Comparison of ENCODE assay signal across 13 cellular contexts in the genomic region with DNA sequence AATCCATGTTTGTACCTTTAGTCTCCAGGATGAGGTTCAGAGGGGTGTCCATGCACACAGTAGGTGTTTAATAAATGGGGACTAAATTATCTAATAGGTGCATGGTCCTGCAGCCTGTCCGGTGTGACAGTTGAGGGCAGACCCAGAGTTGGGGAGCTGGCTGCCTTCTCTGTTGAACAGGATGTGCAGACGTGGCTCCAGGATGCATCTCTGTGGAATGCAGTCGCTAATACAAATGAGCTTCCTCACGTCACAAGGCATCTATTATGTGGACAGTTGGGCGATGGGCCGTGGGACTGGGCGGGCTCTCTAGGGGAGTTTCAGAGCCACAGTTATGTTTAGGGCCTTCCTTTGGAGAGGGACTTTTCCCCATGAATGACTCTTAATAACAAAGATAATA.
DNase-seq lines count a peak whose midpoint lies in the region; TF ChIP-seq lines count a peak whose summit lies in the region.
"Had no signal": no experiment of that assay in that cellular context is flagged by ENCODE, and none has a peak within 500 bp of the region (broad histone marks: within the 10 kb centered on the region; RNA-seq: fewer than 3 reads in every experiment).

No MANE protein-coding gene starts in this region.

- CTCF ChIA-PET in activated naive CD4-positive, alpha-beta T cell treated with anti-CD3 and anti-CD28 coated beads, Interleukin-2, amount 10 ng/mL, durations not matched to agents 7 days and 5 days (lab: Charles Lee) = no interaction called here

- no peaks in the 10 kb centered on the region for H3K27me3 ChIP-seq in vagina
- H3K27me3 ChIP-seq: heart left ventricle, neutrophil had no signal

- H3K4me3 Mint-ChIP-seq in endothelial cell (ENCODE audit: unreplicated experiment) (no peak overlapping the region), mesothelial cell of epicardium (no peak overlapping the region)
- H3K4me3 Mint-ChIP-seq in activated naive CD4-positive, alpha-beta T cell treated with anti-CD3 and anti-CD28 coated beads, Interleukin-2, amount 10 ng/mL, durations not matched to agents 7 days and 5 days = no peak overlapping the region

- TF ChIP-seq POLR2A in vagina (IDR thresholded peaks at IDR 0.05) = no peak

- H3K4me3 ChIP-seq in AG10803 (ENCODE audit: low read length) (no peak overlapping the region), vagina (no peak overlapping the region), foreskin fibroblast (ENCODE audit: low read depth in 1 of 2, low read length in 2 of 2) (no peak overlapping the region)
- H3K4me3 ChIP-seq: heart left ventricle, PC-9 had no signal

- no peaks in the 10 kb centered on the region for H3K9me3 Mint-ChIP-seq in endothelial cell (ENCODE audit: unreplicated experiment)
- H3K9me3 Mint-ChIP-seq in mesothelial cell of epicardium = no peaks in the 10 kb centered on the region
- H3K9me3 Mint-ChIP-seq in activated naive CD4-positive, alpha-beta T cell treated with anti-CD3 and anti-CD28 coated beads, Interleukin-2, amount 10 ng/mL, durations not matched to agents 7 days and 5 days = peaks cover 7% of the 10 kb centered on the region

- H3K4me1 ChIP-seq in vagina = peaks cover 32% of the 10 kb centered on the region

- H3K36me3 Mint-ChIP-seq in endothelial cell (ENCODE audit: low read depth, unreplicated experiment) (peaks cover 15% of the 10 kb centered on the region), mesothelial cell of epicardium (peaks cover 5% of the 10 kb centered on the region)
- peaks cover 3% of the 10 kb centered on the region for H3K36me3 Mint-ChIP-seq in activated naive CD4-positive, alpha-beta T cell treated with anti-CD3 and anti-CD28 coated beads, Interleukin-2, amount 10 ng/mL, durations not matched to agents 7 days and 5 days

- H3K27me3 Mint-ChIP-seq in endothelial cell (ENCODE audit: unreplicated experiment) (peaks cover 5% of the 10 kb centered on the region), mesothelial cell of epicardium (ENCODE audit: low read depth) (no peaks in the 10 kb centered on the region)
- no peaks in the 10 kb centered on the region for H3K27me3 Mint-ChIP-seq in activated naive CD4-positive, alpha-beta T cell treated with anti-CD3 and anti-CD28 coated beads, Interleukin-2, amount 10 ng/mL, durations not matched to agents 7 days and 5 days

- H3K27ac Mint-ChIP-seq in endothelial cell (ENCODE audit: unreplicated experiment) (peak overlapping the region; percentile 74), mesothelial cell of epicardium (peak overlapping the region; percentile 92)
- H3K27ac Mint-ChIP-seq in activated naive CD4-positive, alpha-beta T cell treated with anti-CD3 and anti-CD28 coated beads, Interleukin-2, amount 10 ng/mL, durations not matched to agents 7 days and 5 days = no peak overlapping the region

- no peak overlapping the region for H3K27ac ChIP-seq in vagina
- H3K27ac ChIP-seq: neutrophil, PC-9 had no signal

- no peaks in the 10 kb centered on the region for H3K9me3 ChIP-seq in vagina
- H3K9me3 ChIP-seq: heart left ventricle, neutrophil had no signal

- intact Hi-C loops in vagina (cut with DNase I) = no loop called here

- H3K36me3 ChIP-seq in vagina = no peaks in the 10 kb centered on the region
- H3K36me3 ChIP-seq: heart left ventricle, neutrophil had no signal

- H3K4me1 Mint-ChIP-seq in endothelial cell (ENCODE audit: unreplicated experiment) (peaks cover 7% of the 10 kb centered on the region), mesothelial cell of epicardium (peaks cover 35% of the 10 kb centered on the region)
- no peaks in the 10 kb centered on the region for H3K4me1 Mint-ChIP-seq in activated naive CD4-positive, alpha-beta T cell treated with anti-CD3 and anti-CD28 coated beads, Interleukin-2, amount 10 ng/mL, durations not matched to agents 7 days and 5 days

- DNase-seq in AG10803 (ENCODE audit: low read depth) (peak; percentile 75), NCI-H2227 (lab: John Stamatoyannopoulos, UW; ENCODE audit: unreplicated experiment) (peak; percentile 68), endothelial cell (ENCODE audit: low spot score) (peak; percentile 30), mesothelial cell of epicardium (ENCODE audit: low spot score in 2 of 2, unreplicated experiment in 2 of 2) (no peak), vagina (ENCODE audit: extremely low spot score in 2 of 2) (no peak), NCI-H187 (lab: John Stamatoyannopoulos, UW) (no peak), foreskin fibroblast (no peak)
- no peak for DNase-seq in activated naive CD4-positive, alpha-beta T cell treated with anti-CD3 and anti-CD28 coated beads, Interleukin-2, amount 10 ng/mL, durations not matched to agents 7 days and 5 days
- DNase-seq: AML-193, heart left ventricle, NCI-H1417, PC-9 had no signal

- no peak for TF ChIP-seq CTCF in AG10803 (conservative IDR thresholded peaks at IDR 0.05; ENCODE audit: low read length)
- TF ChIP-seq CTCF in endothelial cell (IDR thresholded peaks at IDR 0.05; ENCODE audit: unreplicated experiment) = no peak
- no peak for TF ChIP-seq CTCF in mesothelial cell of epicardium (IDR thresholded peaks at IDR 0.05; ENCODE audit: unreplicated experiment)
- no peak for TF ChIP-seq CTCF in vagina (IDR thresholded peaks at IDR 0.05)
- no peak for TF ChIP-seq CTCF in foreskin fibroblast (IDR thresholded peaks at IDR 0.05; ENCODE audit: low read depth, low read length)

Comparison
In these comparisons a context has a peak if more than half of its experiments do, and no peak if none do; other contexts are left out.
1. DNase-seq: peak in AG10803 (single experiment), NCI-H2227 (single experiment) and endothelial cell (single experiment); none in mesothelial cell of epicardium (0 of 2), vagina (0 of 2), NCI-H187 (0 of 2), activated naive CD4-positive, alpha-beta T cell treated with anti-CD3 and anti-CD28 coated beads, Interleukin-2, amount 10 ng/mL, durations not matched to agents 7 days and 5 days (single experiment) and foreskin fibroblast (0 of 2).